8 cellular contexts compared by ENCODE assay signal in the genomic region with DNA sequence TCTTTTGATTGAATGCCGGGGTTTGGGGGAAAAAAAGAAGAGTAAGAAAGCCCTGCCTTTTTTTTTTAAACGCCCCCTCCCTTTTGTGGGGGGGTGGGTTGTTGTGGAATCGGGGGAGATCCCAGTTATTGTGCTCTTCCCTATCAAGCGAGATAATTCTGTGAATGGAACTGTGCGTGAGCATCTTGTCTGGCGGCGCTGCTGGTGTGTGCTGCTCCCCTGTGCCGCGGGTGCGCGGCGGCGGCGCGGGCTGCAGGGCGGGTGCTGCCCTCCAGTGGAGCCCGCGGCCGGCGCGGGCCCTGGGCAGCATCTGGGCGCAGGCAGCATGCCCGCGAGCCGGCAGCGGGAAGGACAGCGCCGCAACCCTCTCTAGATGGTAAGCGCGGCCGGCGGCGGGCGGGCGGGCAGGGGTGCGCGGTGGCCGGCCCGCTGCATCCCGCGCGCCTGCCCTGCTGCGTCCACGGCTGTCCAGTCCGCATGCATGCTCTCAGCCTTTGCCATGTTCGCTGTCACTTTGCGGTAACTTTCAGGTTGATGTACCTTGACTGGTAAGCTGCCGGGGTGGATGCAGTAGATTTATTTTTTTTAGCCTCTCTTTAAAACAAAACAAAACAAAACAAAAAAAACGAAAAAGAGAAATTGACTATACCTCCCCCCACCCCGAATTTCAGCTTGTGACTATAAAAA.
A peak's percentile ranks its signal among the peaks of the same experiment; 100 is the strongest.
DNase-seq lines count a peak whose midpoint lies in the region; ATAC-seq and TF ChIP-seq lines count a peak whose summit lies in the region.

No MANE protein-coding gene starts in this region.

- TF ChIP-seq CTCF in ascending aorta (IDR thresholded peaks at IDR 0.05) (peak; percentile 35 to 87 (median 36)), psoas muscle (IDR thresholded peaks at IDR 0.05) (peak; percentile 88)

- H3K9ac ChIP-seq in HUES48 (ENCODE audit: low read depth, low read length) = no peak overlapping the region

- H3K27ac ChIP-seq in HUES48 (ENCODE audit: low read depth, low read length) (peak overlapping the region; percentile 2), ascending aorta (no peak overlapping the region), right cardiac atrium (ENCODE audit: low read length) (no peak overlapping the region), psoas muscle (no peak overlapping the region)

- H3K27me3 ChIP-seq in HUES48 (ENCODE audit: control insufficient read depth, insufficient read depth, low read length) (no peaks in the 10 kb centered on the region), ascending aorta (no peaks in the 10 kb centered on the region), right cardiac atrium (ENCODE audit: control insufficient read depth, insufficient read depth) (no peaks in the 10 kb centered on the region), psoas muscle (ENCODE audit: insufficient read depth in 3 of 3, low read length in 2 of 3) (no peaks in the 10 kb centered on the region)

- DNase-seq in DMS 273 treated with DMSO at 0.1 percent for 48 hours (lab: John Stamatoyannopoulos, UW) (peak; percentile 9), SK-N-DZ (ENCODE audit: low spot score) (peak; percentile 69), ascending aorta (ENCODE audit: low spot score in 2 of 2) (peak in 1 of 2 donors; percentile 85), right cardiac atrium (peak; percentile 73 to 91 (median 86)), psoas muscle (peak; percentile 73 to 83), COLO829 (ENCODE audit: low spot score) (no peak), T1000 (lab: John Stamatoyannopoulos, UW) (no peak)

- H3K4me3 ChIP-seq in HUES48 (ENCODE audit: low read depth, low read length) (peak overlapping the region; percentile 50), ascending aorta (peak overlapping the region; percentile 55 to 61), right cardiac atrium (ENCODE audit: low read length) (peak overlapping the region; percentile 27), psoas muscle (peak overlapping the region; percentile 42)

- 5% methylated on average over 50 of the region's 50 CpGs for WGBS in right cardiac atrium
- 7 to 11% (median 10%) methylated on average over 32 to 50 of the region's 50 CpGs for WGBS in psoas muscle, 3 donors

- intact Hi-C loops in ascending aorta (cut with DNase I) (loop anchor here (1.0 to 5.0 kb wide), 7 partner anchors 104 to 559 kb away; no protein-coding TSS in a partner anchor), right cardiac atrium (cut with DNase I) (loop anchor here (5.0 to 10.0 kb wide), 7 partner anchors 62 to 562 kb away; partner anchors contain the start of gene TCF7L2 (in 3 of the 4)), psoas muscle (cut with DNase I) (loop anchor here (2.0 to 10.0 kb wide), 5 partner anchors 174 to 562 kb away; partner anchors contain the start of gene TCF7L2 (in 1 of the 2))

- no peaks in the 10 kb centered on the region for H3K9me3 ChIP-seq in HUES48 (ENCODE audit: control insufficient read depth, insufficient read depth, low read length)
- no peaks in the 10 kb centered on the region for H3K9me3 ChIP-seq in ascending aorta
- H3K9me3 ChIP-seq in right cardiac atrium (ENCODE audit: control insufficient read depth, low read length) = no peaks in the 10 kb centered on the region
- H3K9me3 ChIP-seq in psoas muscle = no peaks in the 10 kb centered on the region

- no peaks in the 10 kb centered on the region for H3K36me3 ChIP-seq in HUES48 (ENCODE audit: control insufficient read depth, insufficient read depth, low read length)
- no peaks in the 10 kb centered on the region for H3K36me3 ChIP-seq in ascending aorta
- H3K36me3 ChIP-seq in psoas muscle (ENCODE audit: insufficient read depth in 1 of 2, low read depth in 1 of 2) = no peaks in the 10 kb centered on the region

- peaks cover 80% of the 10 kb centered on the region for H3K4me1 ChIP-seq in HUES48 (ENCODE audit: control insufficient read depth, insufficient read depth, low read length)
- peaks cover 0 to 6% of the 10 kb centered on the region in 2 donors for H3K4me1 ChIP-seq in ascending aorta
- H3K4me1 ChIP-seq in right cardiac atrium (ENCODE audit: control insufficient read depth, insufficient read depth, low read length) = no peaks in the 10 kb centered on the region
- H3K4me1 ChIP-seq in psoas muscle = peaks cover 4% of the 10 kb centered on the region

- peak; percentile 95 to 97 for ATAC-seq in right cardiac atrium
- peak; percentile 97 to 99 (median 98) for ATAC-seq in psoas muscle

Comparison
In these comparisons a context has a peak if more than half of its experiments do, and no peak if none do; other contexts are left out.
1. DNase-seq: peak in DMS 273 treated with DMSO at 0.1 percent for 48 hours (single experiment), SK-N-DZ (single experiment), right cardiac atrium (3 of 3) and psoas muscle (2 of 2); none in COLO829 (single experiment) and T1000 (single experiment).
2. Peak in every context shown above with its lines, with median percentiles within 50 percentile points of each other: H3K4me3 ChIP-seq.